ENCODE assay signal across 2 cellular contexts in genomic region chr7:5590596-5591546, GRCh38.
TF ChIP-seq lines count a peak whose summit lies in the region.

No MANE protein-coding gene starts in this region.

TF ChIP-seq in SK-N-SH, 30 proteins besides CTCF, POLR2A, EP300 and RAD21 (continued from another document):
- TF ChIP-seq, protein P1, sequence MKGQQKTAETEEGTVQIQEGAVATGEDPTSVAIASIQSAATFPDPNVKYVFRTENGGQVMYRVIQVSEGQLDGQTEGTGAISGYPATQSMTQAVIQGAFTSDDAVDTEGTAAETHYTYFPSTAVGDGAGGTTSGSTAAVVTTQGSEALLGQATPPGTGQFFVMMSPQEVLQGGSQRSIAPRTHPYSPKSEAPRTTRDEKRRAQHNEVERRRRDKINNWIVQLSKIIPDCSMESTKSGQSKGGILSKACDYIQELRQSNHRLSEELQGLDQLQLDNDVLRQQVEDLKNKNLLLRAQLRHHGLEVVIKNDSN (IDR thresholded peaks at IDR 0.05; ENCODE audit: borderline replicate concordance, low read depth) = no peak
- peak; percentile 47 for TF ChIP-seq GATA2 (CRISPR knock-in tag; IDR thresholded peaks at IDR 0.05)
- TF ChIP-seq TCF12 (IDR thresholded peaks at IDR 0.05) = peak; percentile 57; the same call in 1 of the 2 replicates

TF ChIP-seq in endothelial cell of umbilical vein, 7 proteins besides CTCF, POLR2A, EP300 and RAD21 (continued from another document):
- no peak for TF ChIP-seq FOS (IDR thresholded peaks at IDR 0.05; ENCODE audit: borderline replicate concordance, insufficient read depth, low read length)
